In the genomic region with DNA sequence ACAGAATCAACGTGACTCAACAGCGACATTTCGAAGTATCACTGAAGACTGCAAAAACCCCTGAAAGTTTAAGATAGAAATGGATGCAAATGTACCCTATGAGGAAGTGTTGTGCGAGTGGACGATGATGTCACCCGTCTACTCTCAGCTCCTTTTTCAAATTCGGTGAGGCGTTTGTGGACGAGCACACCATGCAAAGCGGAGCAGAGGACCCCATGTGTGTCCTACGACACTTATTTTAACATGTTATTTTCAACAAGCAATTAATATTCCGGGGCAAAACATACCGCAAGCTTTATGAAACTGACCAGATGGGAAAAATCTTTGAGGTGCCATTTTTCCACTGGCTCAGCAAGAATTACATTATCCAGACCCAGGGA, we compare ENCODE assay signal across 9 cellular contexts. TPM values are rescaled to one million over a fixed set of nuclear protein-coding genes. Genes with fewer than 3 reads are reported as not detected.
DNase-seq lines count a peak whose midpoint lies in the region; ATAC-seq and TF ChIP-seq lines count a peak whose summit lies in the region.
"Had no signal": no experiment of that assay in that cellular context is flagged by ENCODE, and none has a peak within 500 bp of the region (broad histone marks: within the 10 kb centered on the region; RNA-seq: fewer than 3 reads in every experiment).

No MANE protein-coding gene starts in this region.

- no peaks in the 10 kb centered on the region for H3K9me2 ChIP-seq in GM23338 (ENCODE audit: insufficient read depth)

- peaks cover 34% of the 10 kb centered on the region for H3K4me1 Mint-ChIP-seq in GM23338
- H3K4me1 Mint-ChIP-seq in activated T-helper 2 cell treated with anti-CD3 and anti-CD28 coated beads, Interferon-gamma antibody, Interleukin-2, Interleukin-4, amounts not matched to agents 10 μg/mL and 5 μg/mL and 100 μg/mL, durations not matched to agents 14 hours and 24 hours and 36 hours (ENCODE audit: low read depth), result no peaks in the 10 kb centered on the region

- H3K4me3 ChIP-seq in GM23338 (peak overlapping the region; percentile 94), right atrium auricular region (peak overlapping the region; percentile 64 to 73), retinal pigment epithelial cell (ENCODE audit: low read length) (peak overlapping the region; percentile 68)

- peaks cover 3% of the 10 kb centered on the region; the same call in 2 of the 3 replicates for H3K9me3 Mint-ChIP-seq in GM23338
- no peaks in the 10 kb centered on the region for H3K9me3 Mint-ChIP-seq in activated T-helper 2 cell treated with anti-CD3 and anti-CD28 coated beads, Interferon-gamma antibody, Interleukin-2, Interleukin-4, amounts not matched to agents 10 μg/mL and 5 μg/mL and 100 μg/mL, durations not matched to agents 14 hours and 24 hours and 36 hours

- H3K27me3 Mint-ChIP-seq in GM23338 (ENCODE audit: insufficient read depth, low read depth, poor library complexity), result peaks cover 27% of the 10 kb centered on the region
- peaks cover 38% of the 10 kb centered on the region for H3K27me3 Mint-ChIP-seq in activated T-helper 2 cell treated with anti-CD3 and anti-CD28 coated beads, Interferon-gamma antibody, Interleukin-2, Interleukin-4, amounts not matched to agents 10 μg/mL and 5 μg/mL and 100 μg/mL, durations not matched to agents 14 hours and 24 hours and 36 hours (ENCODE audit: low read depth)

- peak overlapping the region; percentile 92; the same call in 1 of the 2 replicates for H3K27ac ChIP-seq in GM23338 (ENCODE audit: low read depth)
- H3K27ac ChIP-seq in right atrium auricular region, result peak overlapping the region; percentile 92

- H4K20me1 ChIP-seq in GM23338 (replicated peaks; ENCODE audit: insufficient read depth), result peaks cover 26% of the 10 kb centered on the region

- H3K36me3 ChIP-seq in GM23338 (ENCODE audit: insufficient read depth) (no peaks in the 10 kb centered on the region), right atrium auricular region (no peaks in the 10 kb centered on the region)

- no peak overlapping the region for H2AFZ ChIP-seq in GM23338

- peak overlapping the region; percentile 98 for H3K4me2 ChIP-seq in GM23338

- H3K4me1 ChIP-seq in GM23338 (ENCODE audit: insufficient read depth) (peaks cover 26% of the 10 kb centered on the region), right atrium auricular region (peaks cover 0 to 66% of the 10 kb centered on the region in 2 donors)

- DNase-seq in GM23338 (ENCODE audit: low spot score) (no peak), right atrium auricular region (ENCODE audit: low spot score) (no peak), retinal pigment epithelial cell (ENCODE audit: low read depth) (no peak), SKM-1 treated with dmso at 0.1 percent for 144 hours (lab: John Stamatoyannopoulos, UW; ENCODE audit: unreplicated experiment) (no peak), DMS79 treated with DMSO at 0.1 percent for 48 hours (lab: John Stamatoyannopoulos, UW) (no peak)
- DNase-seq in activated T-helper 2 cell treated with anti-CD3 and anti-CD28 coated beads, Interferon-gamma antibody, Interleukin-2, Interleukin-4, amounts not matched to agents 10 μg/mL and 5 μg/mL and 100 μg/mL, durations not matched to agents 14 hours and 24 hours and 36 hours (ENCODE audit: low spot score), result peak; percentile 5
- DNase-seq: GDM1 had no signal

- no peaks in the 10 kb centered on the region for H3F3A ChIP-seq in GM23338 (replicated peaks; ENCODE audit: low read depth)

- H3K79me2 ChIP-seq in GM23338 (replicated peaks; ENCODE audit: insufficient read depth), result peaks cover 58% of the 10 kb centered on the region

- no peak overlapping the region for H3K27ac Mint-ChIP-seq in GM23338
- peak overlapping the region; percentile 24 for H3K27ac Mint-ChIP-seq in activated T-helper 2 cell treated with anti-CD3 and anti-CD28 coated beads, Interferon-gamma antibody, Interleukin-2, Interleukin-4, amounts not matched to agents 10 μg/mL and 5 μg/mL and 100 μg/mL, durations not matched to agents 14 hours and 24 hours and 36 hours

- H3K27me3 ChIP-seq in GM23338 (ENCODE audit: insufficient read depth) (peaks cover 26% of the 10 kb centered on the region), right atrium auricular region (no peaks in the 10 kb centered on the region)

- ATAC-seq in GM23338 (no peak), GM18511 (IDR thresholded peaks at IDR 0.05; ENCODE audit: unreplicated experiment) (no peak), HG03025 (IDR thresholded peaks at IDR 0.05; ENCODE audit: low FRiP score, unreplicated experiment) (no peak)

- no peaks in the 10 kb centered on the region for H3K9me3 ChIP-seq in right atrium auricular region

- intact Hi-C loops in activated T-helper 2 cell treated with anti-CD3 and anti-CD28 coated beads, Interferon-gamma antibody, Interleukin-2, Interleukin-4, amounts not matched to agents 10 μg/mL and 5 μg/mL and 100 μg/mL, durations not matched to agents 14 hours and 24 hours and 36 hours (cut with micrococcal nuclease), result no loop called here

- H3K36me3 Mint-ChIP-seq in GM23338 (ENCODE audit: low read depth), result peaks cover 28% of the 10 kb centered on the region
- no peaks in the 10 kb centered on the region for H3K36me3 Mint-ChIP-seq in activated T-helper 2 cell treated with anti-CD3 and anti-CD28 coated beads, Interferon-gamma antibody, Interleukin-2, Interleukin-4, amounts not matched to agents 10 μg/mL and 5 μg/mL and 100 μg/mL, durations not matched to agents 14 hours and 24 hours and 36 hours (ENCODE audit: low read depth)

- peak overlapping the region; percentile 97 for H3K4me3 Mint-ChIP-seq in GM23338
- H3K4me3 Mint-ChIP-seq in activated T-helper 2 cell treated with anti-CD3 and anti-CD28 coated beads, Interferon-gamma antibody, Interleukin-2, Interleukin-4, amounts not matched to agents 10 μg/mL and 5 μg/mL and 100 μg/mL, durations not matched to agents 14 hours and 24 hours and 36 hours (ENCODE audit: low read depth), result peak overlapping the region; percentile 58

- TF ChIP-seq CTCF in GM23338 (conservative IDR thresholded peaks at IDR 0.05; ENCODE audit: low read depth in 2 of 2) (no peak), right atrium auricular region (IDR thresholded peaks at IDR 0.05) (no peak), retinal pigment epithelial cell (conservative IDR thresholded peaks at IDR 0.05; ENCODE audit: low read depth, low read length) (no peak)

TF ChIP-seq in GM23338, 12 proteins besides CTCF, POLR2A, EP300 and RAD21:
- no peak for TF ChIP-seq CREB1 (CRISPR knock-in tag; IDR thresholded peaks at IDR 0.05; ENCODE audit: low read depth)
- no peak for TF ChIP-seq POLR2AphosphoS5 (IDR thresholded peaks at IDR 0.05; ENCODE audit: low read depth)

RNA-seq across cellular contexts. Expression of gene PXDN, which starts 2.0 kb away (rescaled TPM):
- total RNA-seq in GM23338 (2014; rRNA removed; shearing (Covaris generic)), result 216 and 225 TPM in 2 replicates
- 38.5 and 42.2 TPM in 2 replicates for polyA plus RNA-seq in GM23338 (2016; fragmentation: Nextera tagmentation; extraction: Ambion mirVana)
- 2.0 and 2.3 TPM in 2 replicates for total RNA-seq in activated T-helper 2 cell treated with anti-CD3 and anti-CD28 coated beads, Interferon-gamma antibody, Interleukin-2, Interleukin-4, amounts not matched to agents 10 μg/mL and 5 μg/mL and 100 μg/mL, durations not matched to agents 14 hours and 24 hours and 36 hours
- 10 to 100 TPM; 25.4 to 26.9 TPM for total RNA-seq in right atrium auricular region
